ENCODE assay signal across 2 cellular contexts in genomic region chr16:24989417-24989978, GRCh38.
TF ChIP-seq lines count a peak whose summit lies in the region.

No MANE protein-coding gene starts in this region.

TF ChIP-seq in A549, 52 proteins besides CTCF, POLR2A, EP300 and RAD21:
- TF ChIP-seq NPAS2 (CRISPR knock-in tag; IDR thresholded peaks at IDR 0.05; ENCODE audit: borderline replicate concordance) (no peak), RCOR1 (IDR thresholded peaks at IDR 0.05; ENCODE audit: low read depth, low read length) (no peak), USF2 (IDR thresholded peaks at IDR 0.05) (no peak), SREBF2 (IDR thresholded peaks at IDR 0.05) (no peak), NFE2L2 (conservative IDR thresholded peaks at IDR 0.05; ENCODE audit: low read length) (no peak), BHLHE40 (IDR thresholded peaks at IDR 0.05; ENCODE audit: low read depth, low read length) (no peak), FOSL2 (IDR thresholded peaks at IDR 0.05) (no peak), FOSL2 (CRISPR knock-in tag; IDR thresholded peaks at IDR 0.05) (no peak), MAFK (IDR thresholded peaks at IDR 0.05; ENCODE audit: partially characterized antibody) (no peak), HDAC2 (IDR thresholded peaks at IDR 0.05) (no peak), MAZ (IDR thresholded peaks at IDR 0.05; ENCODE audit: borderline replicate concordance, low read depth, low read length) (no peak), JUN (IDR thresholded peaks at IDR 0.05) (no peak), KDM5A (IDR thresholded peaks at IDR 0.05) (no peak), CHD4 (IDR thresholded peaks at IDR 0.05; ENCODE audit: borderline replicate concordance) (no peak), CBX2 (IDR thresholded peaks at IDR 0.05; ENCODE audit: borderline replicate concordance, low read depth) (no peak)
- TF ChIP-seq, protein P1, sequence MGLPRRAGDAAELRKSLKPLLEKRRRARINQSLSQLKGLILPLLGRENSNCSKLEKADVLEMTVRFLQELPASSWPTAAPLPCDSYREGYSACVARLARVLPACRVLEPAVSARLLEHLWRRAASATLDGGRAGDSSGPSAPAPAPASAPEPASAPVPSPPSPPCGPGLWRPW (IDR thresholded peaks at IDR 0.05) = no peak

TF ChIP-seq in H1, 55 proteins besides CTCF, POLR2A, EP300 and RAD21:
- TF ChIP-seq SUZ12 (IDR thresholded peaks at IDR 0.05; ENCODE audit: low read length) (no peak), NANOG (IDR thresholded peaks at IDR 0.05; ENCODE audit: insufficient read depth, low read depth, low read length, poor library complexity, severe bottlenecking) (no peak), BCL11A (IDR thresholded peaks at IDR 0.05; ENCODE audit: low read depth in 2 of 2, low read length in 2 of 2) (no peak), CHD7 (IDR thresholded peaks at IDR 0.05; ENCODE audit: insufficient replicate concordance, low read length) (no peak), TAF1 (IDR thresholded peaks at IDR 0.05; ENCODE audit: low read depth, low read length) (no peak), RNF2 (IDR thresholded peaks at IDR 0.05; ENCODE audit: borderline replicate concordance, low read depth, low read length, missing control alignments, poor library complexity, severe bottlenecking) (no peak), CBX5 (IDR thresholded peaks at IDR 0.05; ENCODE audit: low read depth, low read length) (no peak), CHD2 (IDR thresholded peaks at IDR 0.05; ENCODE audit: low read length) (no peak), EZH2 (IDR thresholded peaks at IDR 0.05; ENCODE audit: low read depth, low read length, severe bottlenecking) (no peak), HDAC6 (IDR thresholded peaks at IDR 0.05; ENCODE audit: low read depth, low read length) (no peak), KDM1A (IDR thresholded peaks at IDR 0.05; ENCODE audit: borderline replicate concordance, low read length) (no peak), CBX8 (IDR thresholded peaks at IDR 0.05; ENCODE audit: borderline replicate concordance, low read depth, low read length) (no peak), EGR1 (IDR thresholded peaks at IDR 0.05; ENCODE audit: borderline replicate concordance, low read depth, low read length) (no peak), TBP (IDR thresholded peaks at IDR 0.05; ENCODE audit: low read depth, low read length) (no peak)
- TF ChIP-seq, protein P2, sequence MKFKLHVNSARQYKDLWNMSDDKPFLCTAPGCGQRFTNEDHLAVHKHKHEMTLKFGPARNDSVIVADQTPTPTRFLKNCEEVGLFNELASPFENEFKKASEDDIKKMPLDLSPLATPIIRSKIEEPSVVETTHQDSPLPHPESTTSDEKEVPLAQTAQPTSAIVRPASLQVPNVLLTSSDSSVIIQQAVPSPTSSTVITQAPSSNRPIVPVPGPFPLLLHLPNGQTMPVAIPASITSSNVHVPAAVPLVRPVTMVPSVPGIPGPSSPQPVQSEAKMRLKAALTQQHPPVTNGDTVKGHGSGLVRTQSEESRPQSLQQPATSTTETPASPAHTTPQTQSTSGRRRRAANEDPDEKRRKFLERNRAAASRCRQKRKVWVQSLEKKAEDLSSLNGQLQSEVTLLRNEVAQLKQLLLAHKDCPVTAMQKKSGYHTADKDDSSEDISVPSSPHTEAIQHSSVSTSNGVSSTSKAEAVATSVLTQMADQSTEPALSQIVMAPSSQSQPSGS (IDR thresholded peaks at IDR 0.05; ENCODE audit: low read length) = no peak
